1 cellular context compared by ENCODE assay signal in genomic region chr16:10972108-10972955, GRCh38.
TF ChIP-seq lines count a peak whose summit lies in the region.

No MANE protein-coding gene starts in this region.

TF ChIP-seq in K562, 482 proteins besides CTCF, POLR2A, EP300 and RAD21 (continued from another document and continues in another):
- TF ChIP-seq NEUROD1 (IDR thresholded peaks at IDR 0.05; ENCODE audit: borderline replicate concordance, low read depth, low read length, partially characterized antibody) (peak; percentile 89), RFX5 (IDR thresholded peaks at IDR 0.05; ENCODE audit: low read depth, low read length) (no peak), PHB2 (IDR thresholded peaks at IDR 0.05; ENCODE audit: low read depth) (peak; percentile 98), ZNF197 (CRISPR knock-in tag; IDR thresholded peaks at IDR 0.05; ENCODE audit: low read depth) (peak; percentile 71; the same call in 1 of the 2 replicates), DPF2 (IDR thresholded peaks at IDR 0.05) (peak; percentile 100), CREBBP (IDR thresholded peaks at IDR 0.05; ENCODE audit: low read depth, low read length) (no peak), ILF3 (IDR thresholded peaks at IDR 0.05; ENCODE audit: borderline replicate concordance) (no peak), IRF2 (CRISPR knock-in tag; IDR thresholded peaks at IDR 0.05) (no peak), CHD2 (IDR thresholded peaks at IDR 0.05; ENCODE audit: low read depth, low read length) (no peak), TCF7 (IDR thresholded peaks at IDR 0.05; ENCODE audit: borderline replicate concordance) (no peak), HSF4 (CRISPR knock-in tag; IDR thresholded peaks at IDR 0.05; ENCODE audit: borderline replicate concordance) (no peak), ZBED1 (IDR thresholded peaks at IDR 0.05) (peak; percentile 88), MCM2 (IDR thresholded peaks at IDR 0.05; ENCODE audit: low read depth) (no peak), ZNF717 (CRISPR knock-in tag; IDR thresholded peaks at IDR 0.05) (no peak), RHOXF2B (CRISPR knock-in tag; conservative IDR thresholded peaks at IDR 0.05) (no peak), ZNF707 (CRISPR knock-in tag; conservative IDR thresholded peaks at IDR 0.05) (no peak), POLR2G (IDR thresholded peaks at IDR 0.05; ENCODE audit: low read depth, low read length) (no peak), ZBTB26 (CRISPR knock-in tag; IDR thresholded peaks at IDR 0.05) (0 out of 2 replicates have a peak, but pooled peaks have one; percentile 51), ATF3 (IDR thresholded peaks at IDR 0.05) (0 out of 2 replicates have a peak, but pooled peaks have one; percentile 26), ATF3 (CRISPR knock-in tag; conservative IDR thresholded peaks at IDR 0.05) (no peak), ATF7 (IDR thresholded peaks at IDR 0.05) (peak; percentile 73), CHD4 (IDR thresholded peaks at IDR 0.05; ENCODE audit: insufficient read depth, insufficient replicate concordance, low read depth, low read length, poor library complexity, severe bottlenecking) (no peak), MAFF (IDR thresholded peaks at IDR 0.05; ENCODE audit: low read length) (no peak), FIP1L1 (IDR thresholded peaks at IDR 0.05; ENCODE audit: low read depth, low read length, poor library complexity, severe bottlenecking) (no peak), SMAD3 (CRISPR knock-in tag; conservative IDR thresholded peaks at IDR 0.05) (peak; percentile 70; the same call in 1 of the 2 replicates), ZNF124 (CRISPR knock-in tag; IDR thresholded peaks at IDR 0.05) (no peak), MAFG (tag; conservative IDR thresholded peaks at IDR 0.05) (no peak), SIRT6 (IDR thresholded peaks at IDR 0.05; ENCODE audit: low read depth, low read length) (no peak), MCM5 (IDR thresholded peaks at IDR 0.05; ENCODE audit: low read depth) (no peak), ZNF785 (CRISPR knock-in tag; IDR thresholded peaks at IDR 0.05) (no peak), ZKSCAN1 (IDR thresholded peaks at IDR 0.05; ENCODE audit: low read depth, low read length) (0 out of 2 replicates have a peak, but pooled peaks have one; percentile 33), CEBPG (CRISPR knock-in tag; IDR thresholded peaks at IDR 0.05) (no peak), CEBPG (tag; conservative IDR thresholded peaks at IDR 0.05 in 1 of 2, IDR thresholded peaks at IDR 0.05 in 1 of 2) (no peak), UBTF (IDR thresholded peaks at IDR 0.05; ENCODE audit: borderline replicate concordance in 1 of 2, low read depth in 2 of 2, low read length in 2 of 2) (no peak), RAD51 (IDR thresholded peaks at IDR 0.05; ENCODE audit: borderline replicate concordance, low read depth) (peak; percentile 67; the same call in 1 of the 2 replicates), FOSL1 (tag; conservative IDR thresholded peaks at IDR 0.05) (peak; percentile 37), GABPA (tag; conservative IDR thresholded peaks at IDR 0.05; ENCODE audit: low read depth) (peak; percentile 39), ZNF655 (CRISPR knock-in tag; IDR thresholded peaks at IDR 0.05) (no peak), ZNF316 (IDR thresholded peaks at IDR 0.05) (no peak), RBM34 (IDR thresholded peaks at IDR 0.05; ENCODE audit: borderline replicate concordance, insufficient read depth, low read length) (no peak), IFI16 (CRISPR knock-in tag; IDR thresholded peaks at IDR 0.05) (no peak), MYNN (IDR thresholded peaks at IDR 0.05) (peak; percentile 92), MYNN (CRISPR knock-in tag; IDR thresholded peaks at IDR 0.05) (no peak), ELF4 (CRISPR knock-in tag; IDR thresholded peaks at IDR 0.05) (peak; percentile 98), CHCHD3 (CRISPR knock-in tag; IDR thresholded peaks at IDR 0.05) (no peak), GABPB2 (CRISPR knock-in tag; conservative IDR thresholded peaks at IDR 0.05) (no peak), PYGO2 (tag; IDR thresholded peaks at IDR 0.05) (no peak), ZFP30 (CRISPR knock-in tag; IDR thresholded peaks at IDR 0.05; ENCODE audit: borderline replicate concordance) (no peak), HES1 (IDR thresholded peaks at IDR 0.05; ENCODE audit: low read depth) (peak; percentile 89), ELF1 (tag; IDR thresholded peaks at IDR 0.05) (no peak), MYC (IDR thresholded peaks at IDR 0.05; ENCODE audit: low read depth, low read length) (peak; percentile 43), MYC (CRISPR knock-in tag; IDR thresholded peaks at IDR 0.05; ENCODE audit: borderline replicate concordance, low read depth) (no peak), HMGN3 (IDR thresholded peaks at IDR 0.05; ENCODE audit: borderline replicate concordance, extremely low read depth, insufficient read length, low read depth, low read length) (peak; percentile 96), ZBTB34 (CRISPR knock-in tag; IDR thresholded peaks at IDR 0.05) (no peak), SRSF9 (IDR thresholded peaks at IDR 0.05; ENCODE audit: borderline replicate concordance, low read depth, low read length) (no peak), SREBF1 (IDR thresholded peaks at IDR 0.05; ENCODE audit: borderline replicate concordance, low read depth, low read length) (no peak), KLF13 (tag; IDR thresholded peaks at IDR 0.05; ENCODE audit: borderline replicate concordance, low read depth) (no peak), ZNF133 (CRISPR knock-in tag; IDR thresholded peaks at IDR 0.05) (no peak), PML (IDR thresholded peaks at IDR 0.05; ENCODE audit: low read length) (peak; percentile 93), RBFOX2 (IDR thresholded peaks at IDR 0.05; ENCODE audit: low read depth, low read length) (no peak), NR3C1 (CRISPR knock-in tag; IDR thresholded peaks at IDR 0.05) (no peak), ZNF75A (CRISPR knock-in tag; IDR thresholded peaks at IDR 0.05) (no peak)
- TF ChIP-seq, protein P1, sequence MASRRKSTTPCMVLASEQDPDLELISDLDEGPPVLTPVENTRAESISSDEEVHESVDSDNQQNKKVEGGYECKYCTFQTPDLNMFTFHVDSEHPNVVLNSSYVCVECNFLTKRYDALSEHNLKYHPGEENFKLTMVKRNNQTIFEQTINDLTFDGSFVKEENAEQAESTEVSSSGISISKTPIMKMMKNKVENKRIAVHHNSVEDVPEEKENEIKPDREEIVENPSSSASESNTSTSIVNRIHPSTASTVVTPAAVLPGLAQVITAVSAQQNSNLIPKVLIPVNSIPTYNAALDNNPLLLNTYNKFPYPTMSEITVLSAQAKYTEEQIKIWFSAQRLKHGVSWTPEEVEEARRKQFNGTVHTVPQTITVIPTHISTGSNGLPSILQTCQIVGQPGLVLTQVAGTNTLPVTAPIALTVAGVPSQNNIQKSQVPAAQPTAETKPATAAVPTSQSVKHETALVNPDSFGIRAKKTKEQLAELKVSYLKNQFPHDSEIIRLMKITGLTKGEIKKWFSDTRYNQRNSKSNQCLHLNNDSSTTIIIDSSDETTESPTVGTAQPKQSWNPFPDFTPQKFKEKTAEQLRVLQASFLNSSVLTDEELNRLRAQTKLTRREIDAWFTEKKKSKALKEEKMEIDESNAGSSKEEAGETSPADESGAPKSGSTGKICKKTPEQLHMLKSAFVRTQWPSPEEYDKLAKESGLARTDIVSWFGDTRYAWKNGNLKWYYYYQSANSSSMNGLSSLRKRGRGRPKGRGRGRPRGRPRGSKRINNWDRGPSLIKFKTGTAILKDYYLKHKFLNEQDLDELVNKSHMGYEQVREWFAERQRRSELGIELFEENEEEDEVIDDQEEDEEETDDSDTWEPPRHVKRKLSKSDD (conservative IDR thresholded peaks at IDR 0.05; ENCODE audit: low read length) = no peak
- TF ChIP-seq, protein P2, sequence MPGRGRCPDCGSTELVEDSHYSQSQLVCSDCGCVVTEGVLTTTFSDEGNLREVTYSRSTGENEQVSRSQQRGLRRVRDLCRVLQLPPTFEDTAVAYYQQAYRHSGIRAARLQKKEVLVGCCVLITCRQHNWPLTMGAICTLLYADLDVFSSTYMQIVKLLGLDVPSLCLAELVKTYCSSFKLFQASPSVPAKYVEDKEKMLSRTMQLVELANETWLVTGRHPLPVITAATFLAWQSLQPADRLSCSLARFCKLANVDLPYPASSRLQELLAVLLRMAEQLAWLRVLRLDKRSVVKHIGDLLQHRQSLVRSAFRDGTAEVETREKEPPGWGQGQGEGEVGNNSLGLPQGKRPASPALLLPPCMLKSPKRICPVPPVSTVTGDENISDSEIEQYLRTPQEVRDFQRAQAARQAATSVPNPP (IDR thresholded peaks at IDR 0.05; ENCODE audit: borderline replicate concordance, insufficient read depth, insufficient read length) = no peak
- TF ChIP-seq, protein P3, sequence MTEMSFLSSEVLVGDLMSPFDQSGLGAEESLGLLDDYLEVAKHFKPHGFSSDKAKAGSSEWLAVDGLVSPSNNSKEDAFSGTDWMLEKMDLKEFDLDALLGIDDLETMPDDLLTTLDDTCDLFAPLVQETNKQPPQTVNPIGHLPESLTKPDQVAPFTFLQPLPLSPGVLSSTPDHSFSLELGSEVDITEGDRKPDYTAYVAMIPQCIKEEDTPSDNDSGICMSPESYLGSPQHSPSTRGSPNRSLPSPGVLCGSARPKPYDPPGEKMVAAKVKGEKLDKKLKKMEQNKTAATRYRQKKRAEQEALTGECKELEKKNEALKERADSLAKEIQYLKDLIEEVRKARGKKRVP (CRISPR knock-in tag; IDR thresholded peaks at IDR 0.05) = peak; percentile 53; the same call in 1 of the 2 replicates
- TF ChIP-seq, protein P4, sequence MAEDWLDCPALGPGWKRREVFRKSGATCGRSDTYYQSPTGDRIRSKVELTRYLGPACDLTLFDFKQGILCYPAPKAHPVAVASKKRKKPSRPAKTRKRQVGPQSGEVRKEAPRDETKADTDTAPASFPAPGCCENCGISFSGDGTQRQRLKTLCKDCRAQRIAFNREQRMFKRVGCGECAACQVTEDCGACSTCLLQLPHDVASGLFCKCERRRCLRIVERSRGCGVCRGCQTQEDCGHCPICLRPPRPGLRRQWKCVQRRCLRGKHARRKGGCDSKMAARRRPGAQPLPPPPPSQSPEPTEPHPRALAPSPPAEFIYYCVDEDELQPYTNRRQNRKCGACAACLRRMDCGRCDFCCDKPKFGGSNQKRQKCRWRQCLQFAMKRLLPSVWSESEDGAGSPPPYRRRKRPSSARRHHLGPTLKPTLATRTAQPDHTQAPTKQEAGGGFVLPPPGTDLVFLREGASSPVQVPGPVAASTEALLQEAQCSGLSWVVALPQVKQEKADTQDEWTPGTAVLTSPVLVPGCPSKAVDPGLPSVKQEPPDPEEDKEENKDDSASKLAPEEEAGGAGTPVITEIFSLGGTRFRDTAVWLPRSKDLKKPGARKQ (CRISPR knock-in tag; IDR thresholded peaks at IDR 0.05) = no peak
